Comparison of ENCODE assay signal across 7 cellular contexts in genomic region chr7:105589221-105590077, GRCh38. TPM values are rescaled to one million over a fixed set of nuclear protein-coding genes. Genes with fewer than 3 reads are reported as not detected.
A peak's percentile ranks its signal among the peaks of the same experiment; 100 is the strongest.
DNase-seq lines count a peak whose midpoint lies in the region; ATAC-seq and TF ChIP-seq lines count a peak whose summit lies in the region.

No MANE protein-coding gene starts in this region.

- no peaks in the 10 kb centered on the region for H3K4me1 ChIP-seq in HCT116 (ENCODE audit: control insufficient read depth in 1 of 2, insufficient read depth in 2 of 2, low read length in 2 of 2)
- H3K4me1 ChIP-seq in SJCRH30 = no peaks in the 10 kb centered on the region
- peaks cover 0 to 11% (median 0%) of the 10 kb centered on the region in 12 donors for H3K4me1 ChIP-seq in heart left ventricle

- peak; percentile 91 for TF ChIP-seq RAD21 in HCT116 (IDR thresholded peaks at IDR 0.05; ENCODE audit: low read depth)

- RAD21 ChIA-PET in HCT116 (lab: Charles Lee; ENCODE audit: low non-redundant PET in 1 of 2, low total read pairs in 2 of 2, uncharacterized antibody in 2 of 2, unreplicated experiment in 2 of 2) = no interaction called here

- no peak overlapping the region for H3K9ac ChIP-seq in HCT116 (ENCODE audit: low read length)

- peak overlapping the region; percentile 55 for H3K27ac Mint-ChIP-seq in activated naive CD4-positive, alpha-beta T cell treated with anti-CD3 and anti-CD28 coated beads, Interleukin-2, amount 10 ng/mL, durations not matched to agents 7 days and 5 days

- H3K36me3 Mint-ChIP-seq in activated naive CD4-positive, alpha-beta T cell treated with anti-CD3 and anti-CD28 coated beads, Interleukin-2, amount 10 ng/mL, durations not matched to agents 7 days and 5 days = peaks cover 2% of the 10 kb centered on the region

- no peak overlapping the region for H3K27ac ChIP-seq in HCT116 (ENCODE audit: low read depth, low read length)
- H3K27ac ChIP-seq in SJCRH30 = no peak overlapping the region
- no peak overlapping the region for H3K27ac ChIP-seq in heart left ventricle

- H2AFZ ChIP-seq in HCT116 (ENCODE audit: low read depth, low read length, poor library complexity, severe bottlenecking) = no peak overlapping the region

- no peak overlapping the region for H3K4me3 Mint-ChIP-seq in activated naive CD4-positive, alpha-beta T cell treated with anti-CD3 and anti-CD28 coated beads, Interleukin-2, amount 10 ng/mL, durations not matched to agents 7 days and 5 days

- H3K9me3 ChIP-seq in HCT116 (ENCODE audit: control insufficient read depth in 1 of 2, insufficient read depth in 1 of 2, low read depth in 1 of 2, low read length in 2 of 2) = no peaks in the 10 kb centered on the region
- peaks cover 1% of the 10 kb centered on the region; the same call in 1 of the 2 replicates for H3K9me3 ChIP-seq in SJCRH30 (replicated peaks)
- H3K9me3 ChIP-seq in heart left ventricle = peaks cover 0 to 4% (median 0%) of the 10 kb centered on the region in 12 donors

- H3K27me3 Mint-ChIP-seq in activated naive CD4-positive, alpha-beta T cell treated with anti-CD3 and anti-CD28 coated beads, Interleukin-2, amount 10 ng/mL, durations not matched to agents 7 days and 5 days = peaks cover 10% of the 10 kb centered on the region

- no TSS peak for BruUV-seq in HCT116 (replicated peaks; lab: Mats Ljungman, UMichigan)

- H4K20me1 ChIP-seq in HCT116 (ENCODE audit: insufficient read depth) = no peaks in the 10 kb centered on the region

- H3K4me1 Mint-ChIP-seq in activated naive CD4-positive, alpha-beta T cell treated with anti-CD3 and anti-CD28 coated beads, Interleukin-2, amount 10 ng/mL, durations not matched to agents 7 days and 5 days = peaks cover 30% of the 10 kb centered on the region

- peak; percentile 65 for TF ChIP-seq CTCF in GM12874 (IDR thresholded peaks at IDR 0.05; ENCODE audit: insufficient read depth, low read depth, low read length)
- peak; percentile 71 to 76 (median 73) for TF ChIP-seq CTCF in HCT116 (IDR thresholded peaks at IDR 0.05 in 2 of 3, conservative IDR thresholded peaks at IDR 0.05 in 1 of 3; ENCODE audit: borderline replicate concordance in 1 of 3, insufficient read depth in 1 of 3, low read depth in 2 of 3, low read length in 2 of 3)
- TF ChIP-seq CTCF in heart left ventricle (IDR thresholded peaks at IDR 0.05) = peak; percentile 28 to 57 (median 41)

- no peak for TF ChIP-seq POLR2A in HCT116 (IDR thresholded peaks at IDR 0.05; ENCODE audit: borderline replicate concordance, extremely low read depth, insufficient read depth, insufficient read length)
- no peak for TF ChIP-seq POLR2A in heart left ventricle (IDR thresholded peaks at IDR 0.05)

- no peaks in the 10 kb centered on the region for H3K79me2 ChIP-seq in HCT116 (ENCODE audit: insufficient read depth, low read length)

- no peaks in the 10 kb centered on the region for H3K9me2 ChIP-seq in HCT116 (ENCODE audit: insufficient read depth)

- CTCF ChIA-PET in HCT116 (lab: Charles Lee) = interaction anchor here (0.7 to 1.7 kb wide), 9 partner anchors 8 to 706 kb away, joined by 3 to 13 read pairs (median 4); partner anchors contain the start of gene EFCAB10
- CTCF ChIA-PET in activated naive CD4-positive, alpha-beta T cell treated with anti-CD3 and anti-CD28 coated beads, Interleukin-2, amount 10 ng/mL, durations not matched to agents 7 days and 5 days (lab: Charles Lee) = interaction anchor here (0.5 to 2.9 kb wide), 9 partner anchors 9 to 662 kb away, joined by 3 to 10 read pairs (median 4); partner anchors contain the start of gene RINT1

- ATAC-seq in HCT116 (peak; percentile 98), heart left ventricle (peak; percentile 52 to 88 (median 83))

- WGBS in heart left ventricle, 4 donors = 31 to 39% (median 37%) methylated on average over 6 of the region's 6 CpGs

- POLR2A ChIA-PET in HCT116 (lab: Charles Lee) = interaction anchor here (0.6 kb wide), 1 partner anchor 170 kb away, joined by 3 read pairs; no protein-coding TSS in a partner anchor

- H3K9me3 Mint-ChIP-seq in activated naive CD4-positive, alpha-beta T cell treated with anti-CD3 and anti-CD28 coated beads, Interleukin-2, amount 10 ng/mL, durations not matched to agents 7 days and 5 days = peaks cover 4% of the 10 kb centered on the region

- intact Hi-C loops in HCT116 (cut with micrococcal nuclease) = loop anchor here (1.0 to 10.0 kb wide), 6 partner anchors 187 to 947 kb away; no protein-coding TSS in a partner anchor
- intact Hi-C loops in heart left ventricle (cut with DNase I) = no loop called here

- no peak overlapping the region for H3K4me2 ChIP-seq in HCT116 (ENCODE audit: low read length)

- H3K4me3 ChIP-seq in HCT116 (replicated peaks in 1 of 2; ENCODE audit: low read depth in 1 of 2, low read length in 2 of 2) (no peak overlapping the region), SJCRH30 (no peak overlapping the region), heart left ventricle (no peak overlapping the region)

- H3K36me3 ChIP-seq in HCT116 (ENCODE audit: control insufficient read depth in 1 of 2, insufficient read depth in 2 of 2, low read length in 2 of 2) = no peaks in the 10 kb centered on the region
- no peaks in the 10 kb centered on the region for H3K36me3 ChIP-seq in SJCRH30
- no peaks in the 10 kb centered on the region for H3K36me3 ChIP-seq in heart left ventricle

- DNase-seq in HCT116 (ENCODE audit: low read depth, low spot score) (peak; percentile 55), M059J (ENCODE audit: low read depth) (peak; percentile 84), SJCRH30 (peak; percentile 76 to 91), heart left ventricle (peak in 4 of 5 donors; percentile 15 to 43 (median 32)), putamen (ENCODE audit: low spot score) (peak; percentile 84)
- peak; percentile 75 for DNase-seq in activated naive CD4-positive, alpha-beta T cell treated with anti-CD3 and anti-CD28 coated beads, Interleukin-2, amount 10 ng/mL, durations not matched to agents 7 days and 5 days

- H3K27me3 ChIP-seq in HCT116 (ENCODE audit: insufficient read depth, low read length) = no peaks in the 10 kb centered on the region
- no peaks in the 10 kb centered on the region for H3K27me3 ChIP-seq in SJCRH30
- no peaks in the 10 kb centered on the region for H3K27me3 ChIP-seq in heart left ventricle

TF ChIP-seq in HCT116, 20 proteins besides CTCF, POLR2A, EP300 and RAD21:
- no peak for TF ChIP-seq ELF1 (IDR thresholded peaks at IDR 0.05; ENCODE audit: borderline replicate concordance, low read depth)
- no peak for TF ChIP-seq SP1 (IDR thresholded peaks at IDR 0.05; ENCODE audit: low read depth)
TF ChIP-seq in HCT116: peak in this region for 0.

RNA-seq across cellular contexts. Expression of gene EFCAB10, which starts 8.2 kb away (rescaled TPM):
- total RNA-seq in HCT116 (2021; ENCODE audit: unreplicated experiment) (1.7 TPM), heart left ventricle (not detected)
- polyA plus RNA-seq in HCT116 (2012) = 0.51 and 0.81 TPM in 2 replicates
- total RNA-seq in M059J (2014; rRNA removed; shearing (Covaris generic)) = 0.39 TPM in 1 of 2 replicates, not detected in the other
- 0.06 TPM in 1 of 2 replicates, not detected in the other for total RNA-seq in SJCRH30 (2014; rRNA removed; shearing (Covaris generic))
- polyA plus RNA-seq in heart left ventricle = not detected

RNA-seq across cellular contexts. Expression of gene RINT1, which starts 57.4 kb away (rescaled TPM):
- 24.3 TPM for total RNA-seq in HCT116 (2021; ENCODE audit: unreplicated experiment)
- 9.6 and 10.9 TPM in 2 replicates for polyA plus RNA-seq in HCT116 (2012)
- total RNA-seq in M059J (2014; rRNA removed; shearing (Covaris generic)) = 10.3 and 14.2 TPM in 2 replicates
- 20.9 and 24.5 TPM in 2 replicates for total RNA-seq in SJCRH30 (2014; rRNA removed; shearing (Covaris generic))
- total RNA-seq in heart left ventricle = 10 to 100 TPM in 8 of 9 donors, 1 to 10 TPM in 1; 9.2 to 14.7 (median 13.3) TPM
- 10 to 100 TPM; 11.0 to 16.0 TPM for polyA plus RNA-seq in heart left ventricle

Comparison
In these comparisons a context has a peak if more than half of its experiments do, and no peak if none do; other contexts are left out.
1. DNase-seq: peak in every context shown above with its lines; median percentile 84 in M059J; 84 in putamen; 84 in SJCRH30; 75 in activated naive CD4-positive, alpha-beta T cell treated with anti-CD3 and anti-CD28 coated beads, Interleukin-2, amount 10 ng/mL, durations not matched to agents 7 days and 5 days; 55 in HCT116; 32 in heart left ventricle.